ENCODE assay signal across 8 cellular contexts in the genomic region with DNA sequence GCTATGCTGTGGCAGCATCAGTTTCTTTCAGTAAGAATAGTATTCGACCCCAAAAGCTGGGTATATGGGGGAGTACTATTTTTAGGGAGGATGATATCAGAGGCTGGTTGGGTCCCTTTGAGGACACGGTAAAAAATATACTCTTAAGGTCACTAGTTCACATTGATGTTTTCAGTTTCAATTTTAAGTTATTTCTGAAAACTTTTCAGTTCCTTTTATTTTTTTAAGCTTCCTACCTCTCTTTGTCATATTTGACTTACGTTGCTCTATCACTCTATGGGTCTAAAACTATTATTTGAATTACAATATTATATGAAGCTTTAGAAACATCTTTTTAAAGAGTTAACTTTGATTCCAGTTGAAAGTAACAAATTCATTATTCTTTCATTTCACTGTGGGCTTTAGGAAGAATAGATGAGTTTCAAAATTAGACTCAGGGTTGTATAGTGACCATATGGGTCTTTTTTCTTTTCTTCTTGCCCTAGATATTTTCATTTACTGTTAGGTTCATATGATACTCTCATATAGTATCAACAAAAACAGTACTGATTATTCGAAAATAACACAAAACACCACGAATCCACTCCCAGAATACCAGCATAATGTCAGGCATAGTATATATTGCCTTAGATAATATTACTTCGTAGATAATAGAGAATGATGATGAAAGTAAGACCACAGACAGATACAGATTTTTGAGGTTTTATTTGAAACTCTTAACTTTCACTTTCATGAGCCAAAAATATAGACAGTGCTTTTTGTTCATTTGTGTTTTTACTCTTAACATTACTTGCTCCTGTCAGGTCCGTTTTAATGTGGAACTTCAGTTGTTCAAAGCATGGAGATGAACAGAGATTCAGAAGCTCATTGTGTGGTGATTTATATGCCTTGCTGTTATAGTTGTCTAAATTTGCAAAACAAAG. TPM values are rescaled to one million over a fixed set of nuclear protein-coding genes. Genes with fewer than 3 reads are reported as not detected.
A peak's percentile ranks its signal among the peaks of the same experiment; 100 is the strongest.
DNase-seq lines count a peak whose midpoint lies in the region; ATAC-seq and TF ChIP-seq lines count a peak whose summit lies in the region.

No MANE protein-coding gene starts in this region.

- H3K27ac ChIP-seq in lower lobe of right lung = no peak overlapping the region

- no peak for TF ChIP-seq CTCF in lower lobe of right lung (IDR thresholded peaks at IDR 0.05)

- peak; percentile 90 for ATAC-seq in GM18867 (IDR thresholded peaks at IDR 0.05; ENCODE audit: unreplicated experiment)
- ATAC-seq in GM21825 (IDR thresholded peaks at IDR 0.05; ENCODE audit: unreplicated experiment) = peak; percentile 90
- ATAC-seq in lower lobe of right lung = no peak
- no peak for ATAC-seq in Right ventricle myocardium inferior

- intact Hi-C loops in lower lobe of right lung (cut with DNase I) = no loop called here
- intact Hi-C loops in cardiac septum (cut with DNase I) = no loop called here
- intact Hi-C loops in Right ventricle myocardium inferior (cut with DNase I) = no loop called here

- H3K36me3 ChIP-seq in MG63 (no peaks in the 10 kb centered on the region), lower lobe of right lung (no peaks in the 10 kb centered on the region)

- no peak for DNase-seq in MG63
- no peak for DNase-seq in lower lobe of right lung
- no peak for DNase-seq in cardiac septum (ENCODE audit: low spot score)
- DNase-seq in stimulated activated CD4-positive, alpha-beta T cell treated with anti-CD3 and anti-CD28 coated beads, Interleukin-12 subunit alpha, Interleukin-12 subunit beta, amount 100 ng/mL, for 4 hours = no peak
- no peak for DNase-seq in DMS53 (lab: John Stamatoyannopoulos, UW)
- no peak for DNase-seq in Right ventricle myocardium inferior (ENCODE audit: missing footprints)

- peaks cover 16% of the 10 kb centered on the region for H3K4me1 ChIP-seq in lower lobe of right lung

- no peaks in the 10 kb centered on the region for H3K27me3 ChIP-seq in MG63
- H3K27me3 ChIP-seq in lower lobe of right lung (ENCODE audit: low read depth) = no peaks in the 10 kb centered on the region

- H3K9me3 ChIP-seq in MG63 (peaks cover 4% of the 10 kb centered on the region; the same call in 1 of the 2 replicates), lower lobe of right lung (peaks cover 5% of the 10 kb centered on the region)

- peak overlapping the region; percentile 21 for H3K4me3 ChIP-seq in MG63
- peak overlapping the region; percentile 6 for H3K4me3 ChIP-seq in lower lobe of right lung

RNA-seq across cellular contexts. Expression of a gene that starts 9.8 kb away (rescaled TPM):
- 5.0 and 5.4 TPM in 2 replicates for total RNA-seq in MG63 (2014; rRNA removed; shearing (Covaris generic); ENCODE audit: low replicate concordance)
- total RNA-seq in lower lobe of right lung (21.9 TPM), cardiac septum (4.8 TPM), Right ventricle myocardium inferior (5.8 TPM)

Comparison
In these comparisons a context has a peak if more than half of its experiments do, and no peak if none do; other contexts are left out.
1. ATAC-seq: peak in GM18867 (single experiment) and GM21825 (single experiment); none in lower lobe of right lung (0 of 2) and Right ventricle myocardium inferior (single experiment).